Comparison of ENCODE assay signal across 8 cellular contexts in the genomic region with DNA sequence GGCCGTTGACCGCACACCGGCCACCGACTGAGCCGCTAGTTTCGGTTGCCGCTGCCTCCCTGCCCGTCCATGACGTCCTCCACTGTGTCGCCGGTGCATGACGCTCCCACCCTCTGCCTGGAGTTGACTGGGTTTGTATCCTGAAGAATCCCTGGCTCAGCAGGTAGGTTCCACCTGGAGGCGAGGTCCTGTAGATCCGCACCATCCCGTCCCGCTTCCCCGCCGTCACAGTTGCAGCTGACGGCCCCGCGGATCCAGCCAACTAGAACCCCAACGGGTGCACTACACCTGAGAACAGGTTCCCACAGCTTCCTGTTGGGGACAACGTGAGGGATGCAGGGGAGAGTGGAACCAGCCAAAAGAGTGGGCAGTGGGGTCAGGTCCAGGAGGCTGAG. TPM values are rescaled to one million over a fixed set of nuclear protein-coding genes. Genes with fewer than 3 reads are reported as not detected.
A peak's percentile ranks its signal among the peaks of the same experiment; 100 is the strongest.
DNase-seq lines count a peak whose midpoint lies in the region; ATAC-seq and TF ChIP-seq lines count a peak whose summit lies in the region.

No MANE protein-coding gene starts in this region.

- peaks cover 64% of the 10 kb centered on the region for H3K4me1 Mint-ChIP-seq in activated CD4-positive, alpha-beta T cell treated with anti-CD3 and anti-CD28 coated beads, Interleukin-2, amount 10 ng/mL, durations not matched to agents 7 days and 5 days
- peaks cover 7% of the 10 kb centered on the region for H3K4me1 Mint-ChIP-seq in MCF 10A (ENCODE audit: insufficient read depth, unreplicated experiment)

- no peak for DNase-seq in activated CD4-positive, alpha-beta T cell treated with anti-CD3 and anti-CD28 coated beads, Interleukin-2, amount 10 ng/mL, durations not matched to agents 7 days and 5 days
- DNase-seq in activated CD4-positive, alpha-beta T cell treated with anti-CD3 and anti-CD28 coated beads for 4 hours: no peak
- DNase-seq in IMR-90 (no peak), MCF 10A (ENCODE audit: unreplicated experiment) (no peak), mesendoderm (peak; percentile 76), NCI-H446 (lab: John Stamatoyannopoulos, UW) (no peak)

- H3K4ac ChIP-seq in IMR-90 (ENCODE audit: low read depth, low read length): peak overlapping the region; percentile 88
- H3K4ac ChIP-seq in mesendoderm (ENCODE audit: low read depth, low read length): no peak overlapping the region

- no peak for TF ChIP-seq CTCF in IMR-90 (conservative IDR thresholded peaks at IDR 0.05; ENCODE audit: low read depth, low read length)
- TF ChIP-seq CTCF in MCF 10A (IDR thresholded peaks at IDR 0.05; ENCODE audit: unreplicated experiment): no peak

- no peaks in the 10 kb centered on the region for H3K9me3 Mint-ChIP-seq in activated CD4-positive, alpha-beta T cell treated with anti-CD3 and anti-CD28 coated beads, Interleukin-2, amount 10 ng/mL, durations not matched to agents 7 days and 5 days
- no peaks in the 10 kb centered on the region for H3K9me3 Mint-ChIP-seq in MCF 10A (ENCODE audit: unreplicated experiment)

- no peak for TF ChIP-seq POLR2A in IMR-90 (IDR thresholded peaks at IDR 0.05; ENCODE audit: low read depth, low read length)

- peak overlapping the region; percentile 95 for H2AFZ ChIP-seq in IMR-90 (replicated peaks; ENCODE audit: low read length, poor library complexity)

- H3K27ac ChIP-seq in IMR-90 (ENCODE audit: insufficient read depth, low read length) (peak overlapping the region; percentile 8; the same call in 1 of the 2 replicates), mesendoderm (ENCODE audit: low read depth, low read length) (no peak overlapping the region)

- H3K79me1 ChIP-seq in IMR-90 (ENCODE audit: low read depth in 1 of 2, low read length in 2 of 2) (peaks cover 18 to 79% of the 10 kb centered on the region in 2 experiments), mesendoderm (ENCODE audit: low read length) (peaks cover 13% of the 10 kb centered on the region)

- peak overlapping the region; percentile 96 for H2AK5ac ChIP-seq in IMR-90 (ENCODE audit: low read depth, low read length)
- no peak overlapping the region for H2AK5ac ChIP-seq in mesendoderm (ENCODE audit: low read length)

- H4K8ac ChIP-seq in IMR-90 (ENCODE audit: low read depth in 2 of 2, low read length in 2 of 2): peak overlapping the region; percentile 71 to 91
- H4K8ac ChIP-seq in mesendoderm (ENCODE audit: low read depth, low read length): no peak overlapping the region

- peak overlapping the region; percentile 31 for H4K5ac ChIP-seq in IMR-90 (ENCODE audit: low read depth, low read length)
- H4K5ac ChIP-seq in mesendoderm (ENCODE audit: low read length): no peak overlapping the region

- no peaks in the 10 kb centered on the region for H3K9me3 ChIP-seq in IMR-90 (ENCODE audit: control insufficient read depth, insufficient read depth, low read length)

- H3K36me3 ChIP-seq in IMR-90 (ENCODE audit: control insufficient read depth, insufficient read depth, low read length): peaks cover 12% of the 10 kb centered on the region
- H3K36me3 ChIP-seq in mesendoderm (ENCODE audit: control insufficient read depth, insufficient read depth, low read length): peaks cover 2% of the 10 kb centered on the region

- H3K4me3 ChIP-seq in IMR-90 (ENCODE audit: insufficient read depth, low read depth, low read length): peak overlapping the region; percentile 92
- H3K4me3 ChIP-seq in mesendoderm (ENCODE audit: low read length): peak overlapping the region; percentile 80

- intact Hi-C loops in IMR-90 (cut with micrococcal nuclease) (no loop called here), MCF 10A (cut with micrococcal nuclease) (loop anchor here (2.0 kb wide), 1 partner anchor 14 kb away; no protein-coding TSS in a partner anchor)

- no peak overlapping the region for H3K18ac ChIP-seq in IMR-90 (ENCODE audit: low read depth, low read length)
- no peak overlapping the region for H3K18ac ChIP-seq in mesendoderm (ENCODE audit: low read length)

- peak overlapping the region; percentile 79 for H3K14ac ChIP-seq in IMR-90 (replicated peaks; ENCODE audit: low read depth, low read length)

- peaks cover 23% of the 10 kb centered on the region for H3K79me2 ChIP-seq in mesendoderm (ENCODE audit: control insufficient read depth, insufficient read depth, low read length)

- H3K36me3 Mint-ChIP-seq in activated CD4-positive, alpha-beta T cell treated with anti-CD3 and anti-CD28 coated beads, Interleukin-2, amount 10 ng/mL, durations not matched to agents 7 days and 5 days (ENCODE audit: low read depth): peaks cover 43% of the 10 kb centered on the region
- peaks cover 30% of the 10 kb centered on the region for H3K36me3 Mint-ChIP-seq in MCF 10A (ENCODE audit: insufficient read depth, unreplicated experiment)

- in situ Hi-C loops in IMR-90 (cut with MboI; ENCODE audit: low sequenced_read_pairs): no loop called here

- H4K20me1 ChIP-seq in IMR-90 (ENCODE audit: insufficient read depth, low read length): peaks cover 37% of the 10 kb centered on the region

- H2BK15ac ChIP-seq in IMR-90 (ENCODE audit: low read depth, low read length): no peak overlapping the region
- no peak overlapping the region for H2BK15ac ChIP-seq in mesendoderm (replicated peaks; ENCODE audit: low read depth)

- H3K4me2 ChIP-seq in IMR-90 (ENCODE audit: low read depth, low read length) (peak overlapping the region; percentile 87), mesendoderm (ENCODE audit: low read length) (peak overlapping the region; percentile 98)

- CTCF ChIA-PET in activated CD4-positive, alpha-beta T cell treated with anti-CD3 and anti-CD28 coated beads, Interleukin-2, amount 10 ng/mL, durations not matched to agents 7 days and 5 days (lab: Charles Lee): interaction anchor here (0.6 to 1.8 kb wide), 3 partner anchors 13 to 889 kb away, joined by 3 to 8 read pairs (median 3); no protein-coding TSS in a partner anchor
- CTCF ChIA-PET in IMR-90 (lab: Yijun Ruan, JAX) (no interaction called here), MCF 10A (lab: Yijun Ruan, JAX) (interaction anchor here (1.5 to 1.6 kb wide), 2 partner anchors 10 to 12 kb away, joined by 4 to 6 read pairs; no protein-coding TSS in a partner anchor)

- no peak for TF ChIP-seq RAD21 in IMR-90 (IDR thresholded peaks at IDR 0.05; ENCODE audit: low read length)

- peak overlapping the region; percentile 57 for H4K91ac ChIP-seq in IMR-90 (ENCODE audit: insufficient read depth, low read depth, low read length)

- no peaks in the 10 kb centered on the region for H3K27me3 Mint-ChIP-seq in activated CD4-positive, alpha-beta T cell treated with anti-CD3 and anti-CD28 coated beads, Interleukin-2, amount 10 ng/mL, durations not matched to agents 7 days and 5 days
- H3K27me3 Mint-ChIP-seq in MCF 10A (ENCODE audit: insufficient read depth, unreplicated experiment): no peaks in the 10 kb centered on the region

- H3K27ac Mint-ChIP-seq in activated CD4-positive, alpha-beta T cell treated with anti-CD3 and anti-CD28 coated beads, Interleukin-2, amount 10 ng/mL, durations not matched to agents 7 days and 5 days: peak overlapping the region; percentile 96
- H3K27ac Mint-ChIP-seq in MCF 10A (ENCODE audit: low read depth, unreplicated experiment): peak overlapping the region; percentile 96

- 13% methylated on average over 16 of the region's 23 CpGs; no CpG with 5 or more reads in 1 of the 2 experiments for WGBS in IMR-90 (ENCODE audit: extremely low coverage in 2 of 2, insufficient read length in 1 of 2), 2 experiments
- no CpG with 5 or more reads among the region's 23 CpGs for WGBS in mesendoderm (ENCODE audit: extremely low coverage, insufficient coverage, low lambda C conversion rate)

- H3K27me3 ChIP-seq in IMR-90 (ENCODE audit: control insufficient read depth, insufficient read depth, low read length) (no peaks in the 10 kb centered on the region), mesendoderm (ENCODE audit: insufficient read depth, low read length, poor library complexity) (no peaks in the 10 kb centered on the region)

- H2AK9ac ChIP-seq in IMR-90 (replicated peaks; ENCODE audit: low read depth, low read length, poor library complexity): peak overlapping the region; percentile 91

- POLR2A ChIA-PET in activated CD4-positive, alpha-beta T cell treated with anti-CD3 and anti-CD28 coated beads, Interleukin-2, amount 10 ng/mL, durations not matched to agents 7 days and 5 days (lab: Charles Lee): interaction anchor here (0.9 to 1.2 kb wide), 3 partner anchors 8 to 20 kb away, joined by 3 to 7 read pairs (median 3); partner anchors contain the start of genes TACC3 and TMEM129
- POLR2A ChIA-PET in IMR-90 (lab: Charles Lee; ENCODE audit: unreplicated experiment): no interaction called here
- POLR2A ChIA-PET in MCF 10A (lab: Yijun Ruan, JAX): interaction anchor here (0.7 to 3.9 kb wide), 10 partner anchors 9 to 460 kb away, joined by 3 to 63 read pairs (median 8); partner anchors contain the start of genes TACC3 and TMEM129

- dilution Hi-C loops in IMR-90 (cut with HindIII; ENCODE audit: low sequenced_read_pairs, unreplicated experiment): no loop called here

- BruUV-seq in IMR-90 (replicated peaks; lab: Mats Ljungman, UMichigan) (no TSS peak), MCF 10A (replicated peaks; lab: Mats Ljungman, UMichigan) (TSS peak; percentile 60)

- peak overlapping the region; percentile 2 for H2BK5ac ChIP-seq in IMR-90 (ENCODE audit: low read depth, low read length, poor library complexity, severe bottlenecking)
- H2BK5ac ChIP-seq in mesendoderm (ENCODE audit: low read length): no peak overlapping the region

- H2BK120ac ChIP-seq in IMR-90 (ENCODE audit: low read depth, low read length) (no peak overlapping the region), mesendoderm (ENCODE audit: low read depth, low read length) (no peak overlapping the region)

- peak overlapping the region; percentile 88 for H3K23ac ChIP-seq in IMR-90 (ENCODE audit: low read depth, low read length)
- H3K23ac ChIP-seq in mesendoderm (ENCODE audit: low read length): peak overlapping the region; percentile 82

- no peak for ATAC-seq in IMR-90 (ENCODE audit: low read depth)
- ATAC-seq in HG02759 (IDR thresholded peaks at IDR 0.05; ENCODE audit: unreplicated experiment): no peak
- ATAC-seq in GM18870 (IDR thresholded peaks at IDR 0.05; ENCODE audit: unreplicated experiment): no peak

- H3K56ac ChIP-seq in IMR-90 (ENCODE audit: extremely low read depth, insufficient read depth, low read length) (no peak overlapping the region), mesendoderm (ENCODE audit: low read length) (peak overlapping the region; percentile 94)

- no peak overlapping the region for H2BK20ac ChIP-seq in IMR-90 (ENCODE audit: low read depth, low read length)

- H3K9me1 ChIP-seq in IMR-90 (ENCODE audit: insufficient read depth, low read length): peaks cover 10% of the 10 kb centered on the region; the same call in 1 of the 2 replicates

- H3K4me3 Mint-ChIP-seq in activated CD4-positive, alpha-beta T cell treated with anti-CD3 and anti-CD28 coated beads, Interleukin-2, amount 10 ng/mL, durations not matched to agents 7 days and 5 days: peak overlapping the region; percentile 96
- H3K4me3 Mint-ChIP-seq in MCF 10A (ENCODE audit: unreplicated experiment): peak overlapping the region; percentile 86

- peak overlapping the region; percentile 64 for H3K9ac ChIP-seq in IMR-90 (ENCODE audit: low read depth, low read length)
- peak overlapping the region; percentile 75 for H3K9ac ChIP-seq in mesendoderm (ENCODE audit: low read length)

- peaks cover 11% of the 10 kb centered on the region for H3K4me1 ChIP-seq in IMR-90 (ENCODE audit: control insufficient read depth, insufficient read depth, low read length)
- no peaks in the 10 kb centered on the region for H3K4me1 ChIP-seq in mesendoderm (ENCODE audit: control insufficient read depth, low read depth, low read length)

RNA-seq across cellular contexts. Expression of gene SLBP, which starts 0.9 kb away (rescaled TPM):
- total RNA-seq in activated CD4-positive, alpha-beta T cell treated with anti-CD3 and anti-CD28 coated beads, Interleukin-2, amount 10 ng/mL, durations not matched to agents 7 days and 5 days: 100 to 1,000 TPM; 116 to 137 TPM
- total RNA-seq in IMR-90 (2012; rRNA removed) (66.1 and 85.5 TPM in 2 replicates), MCF 10A (2022) (37.1 and 43.5 TPM in 2 replicates)
- 61.8 and 64.9 TPM in 2 replicates for polyA plus RNA-seq in IMR-90 (2012; rRNA removed)
- polyA plus RNA-seq in IMR-90 (2012; cell fraction: cytosol; rRNA removed): 23.0 and 34.5 TPM in 2 replicates
- 12.5 and 31.3 TPM in 2 replicates for polyA plus RNA-seq in IMR-90 (2012; cell fraction: nucleus; rRNA removed; ENCODE audit: low replicate concordance)
- 43.5 TPM for polyA plus RNA-seq in mesendoderm (2013, experiment 1 of 2)
- polyA plus RNA-seq in mesendoderm (2013, experiment 2 of 2): 43.0 TPM

RNA-seq across cellular contexts. Expression of gene TMEM129, which starts 8.1 kb away (rescaled TPM):
- 10 to 100 TPM; 20.9 to 22.3 TPM for total RNA-seq in activated CD4-positive, alpha-beta T cell treated with anti-CD3 and anti-CD28 coated beads, Interleukin-2, amount 10 ng/mL, durations not matched to agents 7 days and 5 days
- total RNA-seq in IMR-90 (2012; rRNA removed) (6.6 and 6.7 TPM in 2 replicates), MCF 10A (2022) (25.5 and 38.3 TPM in 2 replicates)
- polyA plus RNA-seq in IMR-90 (2012; rRNA removed): 26.6 and 30.6 TPM in 2 replicates
- 15.7 and 43.3 TPM in 2 replicates for polyA plus RNA-seq in IMR-90 (2012; cell fraction: cytosol; rRNA removed)
- polyA plus RNA-seq in IMR-90 (2012; cell fraction: nucleus; rRNA removed; ENCODE audit: low replicate concordance): 27.0 and 66.0 TPM in 2 replicates
- 10.9 TPM for polyA plus RNA-seq in mesendoderm (2013, experiment 1 of 2)
- 10.7 TPM for polyA plus RNA-seq in mesendoderm (2013, experiment 2 of 2)

RNA-seq across cellular contexts. Expression of gene TACC3, which starts 8.3 kb away (rescaled TPM):
- total RNA-seq in activated CD4-positive, alpha-beta T cell treated with anti-CD3 and anti-CD28 coated beads, Interleukin-2, amount 10 ng/mL, durations not matched to agents 7 days and 5 days: 100 to 1,000 TPM; 301 to 305 TPM
- total RNA-seq in IMR-90 (2012; rRNA removed): 15.0 and 15.1 TPM in 2 replicates
- polyA plus RNA-seq in IMR-90 (2012; rRNA removed): 49.7 and 49.8 TPM in 2 replicates
- 26.4 and 36.9 TPM in 2 replicates for polyA plus RNA-seq in IMR-90 (2012; cell fraction: cytosol; rRNA removed)
- 70.1 and 136 TPM in 2 replicates for polyA plus RNA-seq in IMR-90 (2012; cell fraction: nucleus; rRNA removed; ENCODE audit: low replicate concordance)
- 53.0 and 69.8 TPM in 2 replicates for total RNA-seq in MCF 10A (2022)
- 125 TPM for polyA plus RNA-seq in mesendoderm (2013, experiment 1 of 2)
- 122 TPM for polyA plus RNA-seq in mesendoderm (2013, experiment 2 of 2)

RNA-seq across cellular contexts. Expression of gene FAM53A, which starts 28.9 kb away (rescaled TPM):
- 1 to 10 TPM in 1 of 2 experiments, under 1 TPM in 1; 0.99 to 1.6 TPM for total RNA-seq in activated CD4-positive, alpha-beta T cell treated with anti-CD3 and anti-CD28 coated beads, Interleukin-2, amount 10 ng/mL, durations not matched to agents 7 days and 5 days
- total RNA-seq in IMR-90 (2012; rRNA removed): 1.9 and 2.0 TPM in 2 replicates
- polyA plus RNA-seq in IMR-90 (2012; rRNA removed): 3.1 and 4.4 TPM in 2 replicates
- polyA plus RNA-seq in IMR-90 (2012; cell fraction: cytosol; rRNA removed): 3.7 and 4.1 TPM in 2 replicates
- polyA plus RNA-seq in IMR-90 (2012; cell fraction: nucleus; rRNA removed; ENCODE audit: low replicate concordance): 5.3 and 12.2 TPM in 2 replicates
- total RNA-seq in MCF 10A (2022): 5.0 and 6.6 TPM in 2 replicates
- 0.20 TPM for polyA plus RNA-seq in mesendoderm (2013, experiment 1 of 2)
- polyA plus RNA-seq in mesendoderm (2013, experiment 2 of 2): 0.50 TPM
